In genomic region chr17:39001703-39002637, GRCh38 we compare ENCODE assay signal across 8 cellular contexts. TPM values are rescaled to one million over a fixed set of nuclear protein-coding genes. Genes with fewer than 3 reads are reported as not detected.
DNase-seq lines count a peak whose midpoint lies in the region; ATAC-seq, FAIRE-seq and TF ChIP-seq lines count a peak whose summit lies in the region.

No MANE protein-coding gene starts in this region.

- H2BK15ac ChIP-seq in IMR-90 (ENCODE audit: low read depth, low read length): no peak overlapping the region; the same call in 2 of the 3 replicates

- WGBS in IMR-90 (ENCODE audit: extremely low coverage in 2 of 2, insufficient read length in 1 of 2), 2 experiments: 67% methylated on average over 1 of the region's 9 CpGs; no CpG with 5 or more reads in 1 of the 2 experiments
- WGBS in suprapubic skin: 7% methylated on average over 9 of the region's 9 CpGs

- H3K79me1 ChIP-seq in IMR-90 (ENCODE audit: low read depth in 1 of 2, low read length in 2 of 2): no peaks in the 10 kb centered on the region

- H2AFZ ChIP-seq in IMR-90 (replicated peaks; ENCODE audit: low read length, poor library complexity): peak overlapping the region; percentile 72
- peak overlapping the region; percentile 62 for H2AFZ ChIP-seq in astrocyte (ENCODE audit: low read depth, low read length)

- H3K4me3 Mint-ChIP-seq in astrocyte (ENCODE audit: unreplicated experiment) (peak overlapping the region; percentile 51), Caco-2 (ENCODE audit: unreplicated experiment) (no peak overlapping the region)

- no peak overlapping the region for H4K8ac ChIP-seq in IMR-90 (ENCODE audit: low read depth in 2 of 2, low read length in 2 of 2)

- POLR2A ChIA-PET in IMR-90 (lab: Charles Lee; ENCODE audit: unreplicated experiment): no interaction called here
- POLR2A ChIA-PET in Caco-2 (lab: Charles Lee): no interaction called here

- no peak overlapping the region; the same call in 1 of the 2 replicates for H2AK5ac ChIP-seq in IMR-90 (ENCODE audit: low read depth, low read length)

- H2BK20ac ChIP-seq in IMR-90 (ENCODE audit: low read depth, low read length): no peak overlapping the region

- no peak overlapping the region for H3K4me2 ChIP-seq in IMR-90 (ENCODE audit: low read depth, low read length)
- H3K4me2 ChIP-seq in astrocyte (ENCODE audit: low read length): peak overlapping the region; percentile 58

- H2AK9ac ChIP-seq in IMR-90 (replicated peaks; ENCODE audit: low read depth, low read length, poor library complexity): no peak overlapping the region

- no peak overlapping the region for H3K4ac ChIP-seq in IMR-90 (ENCODE audit: low read depth, low read length)

- TF ChIP-seq POLR2A in IMR-90 (IDR thresholded peaks at IDR 0.05; ENCODE audit: low read depth, low read length) (no peak), suprapubic skin (IDR thresholded peaks at IDR 0.05) (no peak)

- BruUV-seq in IMR-90 (replicated peaks; lab: Mats Ljungman, UMichigan): no TSS peak
- no TSS peak for BruUV-seq in Caco-2 (replicated peaks; lab: Mats Ljungman, UMichigan)

- no peaks in the 10 kb centered on the region for H3K9me1 ChIP-seq in IMR-90 (ENCODE audit: insufficient read depth, low read length)

- CTCF ChIA-PET in IMR-90 (lab: Yijun Ruan, JAX): no interaction called here
- CTCF ChIA-PET in Caco-2 (lab: Charles Lee): interaction anchor here (1.1 kb wide), 1 partner anchor 19 kb away, joined by 3 read pairs; no protein-coding TSS in a partner anchor

- peak; percentile 59; the same call in 1 of the 2 replicates for ATAC-seq in IMR-90 (ENCODE audit: low read depth)

- H2BK120ac ChIP-seq in IMR-90 (ENCODE audit: low read depth, low read length): no peak overlapping the region

- H3K27ac ChIP-seq in IMR-90 (ENCODE audit: insufficient read depth, low read length): no peak overlapping the region
- no peak overlapping the region for H3K27ac ChIP-seq in astrocyte (ENCODE audit: low read depth, low read length)
- peak overlapping the region; percentile 84 for H3K27ac ChIP-seq in suprapubic skin

- dilution Hi-C loops in IMR-90 (cut with HindIII; ENCODE audit: low sequenced_read_pairs, unreplicated experiment): no loop called here

- H3K4me3 ChIP-seq in IMR-90 (ENCODE audit: insufficient read depth, low read depth, low read length) (no peak overlapping the region), astrocyte (ENCODE audit: insufficient read depth, low read depth, low read length) (no peak overlapping the region), suprapubic skin (peak overlapping the region; percentile 10), Caco-2 (ENCODE audit: low read depth, low read length) (no peak overlapping the region)

- no peaks in the 10 kb centered on the region for H3K79me2 ChIP-seq in astrocyte (ENCODE audit: insufficient read depth, low read length)

- TF ChIP-seq CTCF in IMR-90 (conservative IDR thresholded peaks at IDR 0.05; ENCODE audit: low read depth, low read length) (no peak), astrocyte (IDR thresholded peaks at IDR 0.05; ENCODE audit: insufficient read depth, low read depth, low read length) (no peak), suprapubic skin (IDR thresholded peaks at IDR 0.05) (no peak), Caco-2 (IDR thresholded peaks at IDR 0.05; ENCODE audit: insufficient read depth in 1 of 2, low read depth in 1 of 2, low read length in 1 of 2, severe bottlenecking in 1 of 2, unreplicated experiment in 1 of 2) (no peak)

- no peak for TF ChIP-seq EP300 in suprapubic skin (IDR thresholded peaks at IDR 0.05)

- H3K56ac ChIP-seq in IMR-90 (ENCODE audit: extremely low read depth, insufficient read depth, low read length): no peak overlapping the region

- H3K4me1 Mint-ChIP-seq in astrocyte (ENCODE audit: low read depth, unreplicated experiment) (no peaks in the 10 kb centered on the region), Caco-2 (ENCODE audit: low read depth, unreplicated experiment) (no peaks in the 10 kb centered on the region)

- H3K27me3 Mint-ChIP-seq in astrocyte (ENCODE audit: low read depth, unreplicated experiment) (peaks cover 6% of the 10 kb centered on the region), Caco-2 (ENCODE audit: insufficient read depth, unreplicated experiment) (peaks cover 10% of the 10 kb centered on the region)

- FAIRE-seq in astrocyte (lab: Jason Lieb, UNC): no peak

- no peak overlapping the region for H3K27ac Mint-ChIP-seq in astrocyte (ENCODE audit: unreplicated experiment)
- no peak overlapping the region for H3K27ac Mint-ChIP-seq in Caco-2 (ENCODE audit: unreplicated experiment)

- no peak overlapping the region for H3K18ac ChIP-seq in IMR-90 (ENCODE audit: low read depth, low read length)

- H4K20me1 ChIP-seq in IMR-90 (ENCODE audit: insufficient read depth, low read length) (no peaks in the 10 kb centered on the region), astrocyte (ENCODE audit: insufficient read depth, low read length) (no peaks in the 10 kb centered on the region)

- H3K9me3 ChIP-seq in IMR-90 (ENCODE audit: control insufficient read depth, insufficient read depth, low read length) (no peaks in the 10 kb centered on the region; the same call in none of the 2 replicates), astrocyte (ENCODE audit: insufficient read depth, low read depth, low read length) (no peaks in the 10 kb centered on the region), suprapubic skin (peaks cover 7% of the 10 kb centered on the region), Caco-2 (peaks cover 11% of the 10 kb centered on the region)

- H4K91ac ChIP-seq in IMR-90 (ENCODE audit: insufficient read depth, low read depth, low read length): no peak overlapping the region

- H3K4me1 ChIP-seq in IMR-90 (ENCODE audit: control insufficient read depth, insufficient read depth, low read length): peaks cover 6% of the 10 kb centered on the region
- H3K4me1 ChIP-seq in astrocyte (ENCODE audit: insufficient read depth, low read length): peaks cover 5% of the 10 kb centered on the region
- H3K4me1 ChIP-seq in suprapubic skin: peaks cover 47% of the 10 kb centered on the region
- H3K4me1 ChIP-seq in Caco-2: no peaks in the 10 kb centered on the region

- peak; percentile 13 for DNase-seq in IMR-90
- peak; percentile 79 for DNase-seq in astrocyte (ENCODE audit: low read depth)
- peak; percentile 32 for DNase-seq in iPS-NIHi7 (ENCODE audit: extremely low spot score)
- peak; percentile 91 to 95 for DNase-seq in suprapubic skin (ENCODE audit: low spot score in 2 of 2)
- no peak for DNase-seq in NCI-H187 (lab: John Stamatoyannopoulos, UW)
- no peak for DNase-seq in activated CD4-positive, alpha-beta T cell treated with anti-CD3 and anti-CD28 coated beads for 1 hour
- DNase-seq in activated CD4-positive, alpha-beta T cell treated with anti-CD3 and anti-CD28 coated beads, Interleukin-2, amount 50 U/mL, for 4 hours: no peak
- no peak for DNase-seq in Caco-2

- H3K36me3 ChIP-seq in IMR-90 (ENCODE audit: control insufficient read depth, insufficient read depth, low read length) (no peaks in the 10 kb centered on the region), astrocyte (ENCODE audit: insufficient read depth, low read length) (no peaks in the 10 kb centered on the region), suprapubic skin (no peaks in the 10 kb centered on the region), Caco-2 (ENCODE audit: control insufficient read depth, insufficient read depth, low read length) (no peaks in the 10 kb centered on the region)

- peaks cover 12% of the 10 kb centered on the region for H3K27me3 ChIP-seq in IMR-90 (ENCODE audit: control insufficient read depth, insufficient read depth, low read length)
- no peaks in the 10 kb centered on the region for H3K27me3 ChIP-seq in astrocyte (ENCODE audit: insufficient read depth, low read length)
- H3K27me3 ChIP-seq in suprapubic skin: no peaks in the 10 kb centered on the region
- H3K27me3 ChIP-seq in Caco-2 (replicated peaks; ENCODE audit: control insufficient read depth, insufficient read depth, low read length): no peaks in the 10 kb centered on the region

- no peak overlapping the region for H3K23ac ChIP-seq in IMR-90 (ENCODE audit: low read depth, low read length)

- in situ Hi-C loops in IMR-90 (cut with MboI; ENCODE audit: low sequenced_read_pairs): no loop called here

- H3K9ac ChIP-seq in IMR-90 (ENCODE audit: low read depth, low read length) (no peak overlapping the region), astrocyte (ENCODE audit: low read length) (no peak overlapping the region)

- H3K36me3 Mint-ChIP-seq in astrocyte (ENCODE audit: low read depth, unreplicated experiment) (peaks cover 13% of the 10 kb centered on the region), Caco-2 (ENCODE audit: insufficient read depth, unreplicated experiment) (no peaks in the 10 kb centered on the region)

- H4K5ac ChIP-seq in IMR-90 (ENCODE audit: low read depth, low read length): no peak overlapping the region

- no peak overlapping the region for H2BK5ac ChIP-seq in IMR-90 (ENCODE audit: low read depth, low read length, poor library complexity, severe bottlenecking)

- TF ChIP-seq RAD21 in IMR-90 (IDR thresholded peaks at IDR 0.05; ENCODE audit: low read length): no peak

- peaks cover 27% of the 10 kb centered on the region for H3K9me3 Mint-ChIP-seq in astrocyte (ENCODE audit: unreplicated experiment)
- peaks cover 15% of the 10 kb centered on the region for H3K9me3 Mint-ChIP-seq in Caco-2 (ENCODE audit: unreplicated experiment)

- intact Hi-C loops in IMR-90 (cut with micrococcal nuclease) (loop anchor here (5.0 kb wide), 1 partner anchor 40 kb away; no protein-coding TSS in a partner anchor), Caco-2 (cut with micrococcal nuclease; ENCODE audit: unreplicated experiment) (no loop called here)

- no peak overlapping the region for H3K14ac ChIP-seq in IMR-90 (replicated peaks; ENCODE audit: low read depth, low read length)

TF ChIP-seq in IMR-90, 13 proteins besides CTCF, POLR2A, EP300 and RAD21:
- TF ChIP-seq FOS (IDR thresholded peaks at IDR 0.05; ENCODE audit: low read depth, low read length): peak; percentile 47
- TF ChIP-seq RFX5 (IDR thresholded peaks at IDR 0.05; ENCODE audit: low read depth, low read length): no peak

RNA-seq across cellular contexts. Expression of gene FBXO47, which starts 34.8 kb away (rescaled TPM):
- total RNA-seq in IMR-90 (2012; rRNA removed): under 0.01 TPM in 1 of 2 replicates, not detected in the other
- polyA plus RNA-seq in IMR-90 (2012; rRNA removed): not detected in 2 replicates
- not detected in 2 replicates for polyA plus RNA-seq in IMR-90 (2012; cell fraction: cytosol; rRNA removed)
- not detected in 2 replicates for polyA plus RNA-seq in IMR-90 (2012; cell fraction: nucleus; rRNA removed; ENCODE audit: low replicate concordance)
- not detected in 2 replicates for total RNA-seq in astrocyte
- total RNA-seq in suprapubic skin: not detected
- total RNA-seq in Caco-2 (2022): not detected in 2 replicates

Comparison
In these comparisons a context has a peak if more than half of its experiments do, and no peak if none do; other contexts are left out.
1. DNase-seq: peak in IMR-90 (single experiment), astrocyte (single experiment), iPS-NIHi7 (single experiment) and suprapubic skin (2 of 2); none in NCI-H187 (0 of 2), activated CD4-positive, alpha-beta T cell treated with anti-CD3 and anti-CD28 coated beads for 1 hour (single experiment), activated CD4-positive, alpha-beta T cell treated with anti-CD3 and anti-CD28 coated beads, Interleukin-2, amount 50 U/mL, for 4 hours (0 of 2) and Caco-2 (0 of 2).